In genomic region chr4:122456228-122457106, GRCh38 we compare ENCODE assay signal across 16 cellular contexts. TPM values are rescaled to one million over a fixed set of nuclear protein-coding genes. Genes with fewer than 3 reads are reported as not detected.
DNase-seq lines count a peak whose midpoint lies in the region; ATAC-seq and TF ChIP-seq lines count a peak whose summit lies in the region.
"Had no signal": no experiment of that assay in that cellular context is flagged by ENCODE, and none has a peak within 500 bp of the region (broad histone marks: within the 10 kb centered on the region; RNA-seq: fewer than 3 reads in every experiment).

IL2 (minus strand) TSS chr4:122456725; CDS start chr4:122456440, 285 bp downstream.

- peaks cover 14 to 38% (median 30%) of the 10 kb centered on the region in 4 donors for H3K4me1 Mint-ChIP-seq in CD4-positive, CD25-positive, alpha-beta regulatory T cell
- H3K4me1 Mint-ChIP-seq in CD8-positive, alpha-beta T cell (ENCODE audit: low read depth): peaks cover 53% of the 10 kb centered on the region
- peaks cover 49% of the 10 kb centered on the region for H3K4me1 Mint-ChIP-seq in activated naive CD8-positive, alpha-beta T cell treated with anti-CD3 and anti-CD28 coated beads for 36 hours

- intact Hi-C loops in CD8-positive, alpha-beta T cell (cut with DNase I, micrococcal nuclease): loop anchor here in 1 of 2 experiments (5.0 kb wide), 2 partner anchors 121 to 276 kb away; partner anchors contain the start of gene BBS12

- no peaks in the 10 kb centered on the region for H3K36me3 ChIP-seq in CD4-positive, CD25-positive, alpha-beta regulatory T cell (ENCODE audit: control insufficient read depth, insufficient read depth, low read length)
- no peaks in the 10 kb centered on the region for H3K36me3 ChIP-seq in CD8-positive, alpha-beta T cell (ENCODE audit: insufficient read depth, low read length)
- H3K36me3 ChIP-seq: HAP-1, ovary had no signal

- TF ChIP-seq CTCF in CD8-positive, alpha-beta T cell (IDR thresholded peaks at IDR 0.05): no peak

- no peaks in the 10 kb centered on the region for H3K27me3 ChIP-seq in CD4-positive, CD25-positive, alpha-beta regulatory T cell (ENCODE audit: control insufficient read depth, insufficient read depth, low read length)
- H3K27me3 ChIP-seq in CD8-positive, alpha-beta T cell (ENCODE audit: insufficient read depth, low read length): no peaks in the 10 kb centered on the region
- H3K27me3 ChIP-seq: body of pancreas, ovary had no signal

- CTCF ChIA-PET in CD8-positive, alpha-beta T cell (lab: Charles Lee): interaction anchor here (1.0 kb wide), 1 partner anchor 122 kb away, joined by 5 read pairs; no protein-coding TSS in a partner anchor

- ATAC-seq in CD4-positive, CD25-positive, alpha-beta regulatory T cell (ENCODE audit: low read depth in 2 of 2): peak; percentile 37 to 53
- peak; percentile 45 for ATAC-seq in CD8-positive, alpha-beta T cell
- no peak for ATAC-seq in esophagus mucosa
- no peak for ATAC-seq in GM18861 (IDR thresholded peaks at IDR 0.05; ENCODE audit: unreplicated experiment)
- ATAC-seq: body of pancreas, left colon had no signal

- peaks cover 0 to 4% (median 0%) of the 10 kb centered on the region in 7 donors for H3K9me3 Mint-ChIP-seq in CD4-positive, CD25-positive, alpha-beta regulatory T cell
- H3K9me3 Mint-ChIP-seq in CD8-positive, alpha-beta T cell: no peaks in the 10 kb centered on the region
- no peaks in the 10 kb centered on the region for H3K9me3 Mint-ChIP-seq in activated naive CD8-positive, alpha-beta T cell treated with anti-CD3 and anti-CD28 coated beads for 36 hours

- H3K27ac ChIP-seq in CD4-positive, CD25-positive, alpha-beta regulatory T cell (ENCODE audit: insufficient read depth, low read length, poor library complexity, severe bottlenecking): no peak within 1 kb of the TSS
- no peak within 1 kb of the TSS for H3K27ac ChIP-seq in CD8-positive, alpha-beta T cell (ENCODE audit: low read depth, low read length)
- H3K27ac ChIP-seq: body of pancreas, C4-2B, ovary had no signal

- H3K4me1 ChIP-seq in CD4-positive, CD25-positive, alpha-beta regulatory T cell (ENCODE audit: control insufficient read depth, insufficient read depth, low read length, poor library complexity, severe bottlenecking): peaks cover 18% of the 10 kb centered on the region
- H3K4me1 ChIP-seq in CD8-positive, alpha-beta T cell (ENCODE audit: insufficient read depth, low read length): peaks cover 23% of the 10 kb centered on the region
- H3K4me1 ChIP-seq: body of pancreas had no signal

- peak within 1 kb of the TSS in 1 of 4 donors; percentile 41 for H3K4me3 Mint-ChIP-seq in CD4-positive, CD25-positive, alpha-beta regulatory T cell
- peak within 1 kb of the TSS; percentile 44 for H3K4me3 Mint-ChIP-seq in CD8-positive, alpha-beta T cell
- peak within 1 kb of the TSS; percentile 67 for H3K4me3 Mint-ChIP-seq in activated naive CD8-positive, alpha-beta T cell treated with anti-CD3 and anti-CD28 coated beads for 36 hours

- H3K27me3 Mint-ChIP-seq in CD4-positive, CD25-positive, alpha-beta regulatory T cell: peaks cover 4% of the 10 kb centered on the region
- H3K27me3 Mint-ChIP-seq in CD8-positive, alpha-beta T cell (ENCODE audit: low read depth): no peaks in the 10 kb centered on the region
- peaks cover 3% of the 10 kb centered on the region for H3K27me3 Mint-ChIP-seq in activated naive CD8-positive, alpha-beta T cell treated with anti-CD3 and anti-CD28 coated beads for 36 hours
- H3K27me3 Mint-ChIP-seq: IgD-negative memory B cell had no signal

- H3K4me3 ChIP-seq in CD4-positive, CD25-positive, alpha-beta regulatory T cell (ENCODE audit: low read depth, low read length): peak within 1 kb of the TSS; percentile 17
- H3K4me3 ChIP-seq in CD8-positive, alpha-beta T cell (ENCODE audit: low read depth, low read length): no peak within 1 kb of the TSS
- H3K4me3 ChIP-seq: body of pancreas, HAP-1, ovary, skin epidermis had no signal

- no peaks in the 10 kb centered on the region for H3K36me3 Mint-ChIP-seq in CD4-positive, CD25-positive, alpha-beta regulatory T cell
- H3K36me3 Mint-ChIP-seq in CD8-positive, alpha-beta T cell: no peaks in the 10 kb centered on the region
- peaks cover 18% of the 10 kb centered on the region for H3K36me3 Mint-ChIP-seq in activated naive CD8-positive, alpha-beta T cell treated with anti-CD3 and anti-CD28 coated beads for 36 hours
- H3K36me3 Mint-ChIP-seq: IgD-negative memory B cell had no signal

- H3K27ac Mint-ChIP-seq in CD4-positive, CD25-positive, alpha-beta regulatory T cell: peak within 1 kb of the TSS; percentile 29 to 71 (median 29)
- peak within 1 kb of the TSS; percentile 75 for H3K27ac Mint-ChIP-seq in CD8-positive, alpha-beta T cell
- H3K27ac Mint-ChIP-seq in activated naive CD8-positive, alpha-beta T cell treated with anti-CD3 and anti-CD28 coated beads for 36 hours: peak within 1 kb of the TSS; percentile 78
- H3K27ac Mint-ChIP-seq: IgD-negative memory B cell had no signal

- POLR2A ChIA-PET in CD8-positive, alpha-beta T cell (lab: Charles Lee): interaction anchor here (0.8 to 1.3 kb wide), 2 partner anchors 20 to 23 kb away, joined by 3 to 4 read pairs; no protein-coding TSS in a partner anchor

- no peaks in the 10 kb centered on the region for H3K9me3 ChIP-seq in CD4-positive, CD25-positive, alpha-beta regulatory T cell (ENCODE audit: control insufficient read depth in 2 of 2, low read length in 2 of 2)
- H3K9me3 ChIP-seq in CD8-positive, alpha-beta T cell (ENCODE audit: low read length): no peaks in the 10 kb centered on the region
- H3K9me3 ChIP-seq: body of pancreas, HAP-1, ovary had no signal

- peak in 1 of 3 donors; percentile 5 for DNase-seq in CD4-positive, CD25-positive, alpha-beta regulatory T cell
- DNase-seq in CD8-positive, alpha-beta T cell: no peak
- DNase-seq in NCI-H748 (lab: John Stamatoyannopoulos, UW; ENCODE audit: unreplicated experiment) (peak; percentile 74), retina (no peak)
- DNase-seq in activated naive CD8-positive, alpha-beta T cell treated with anti-CD3 and anti-CD28 coated beads for 36 hours: no peak
- DNase-seq: body of pancreas, left colon, NCI-H1092 treated with DMSO at 0.1 percent for 48 hours, NCI-H226, ovary had no signal

RNA-seq across cellular contexts. Expression of gene IL2, which starts in this region (rescaled TPM):
- total RNA-seq in CD4-positive, CD25-positive, alpha-beta regulatory T cell: 1.0 TPM
- polyA plus RNA-seq in CD4-positive, CD25-positive, alpha-beta regulatory T cell: not detected
- 1 to 10 TPM; 1.0 to 1.1 TPM for total RNA-seq in CD8-positive, alpha-beta T cell
- total RNA-seq in activated naive CD8-positive, alpha-beta T cell treated with anti-CD3 and anti-CD28 coated beads for 36 hours: 10 to 100 TPM; 37.7 to 40.7 TPM
- total RNA-seq in esophagus mucosa: not detected
- total RNA-seq: body of pancreas, left colon had no signal
- polyA plus RNA-seq: IgD-negative memory B cell, ovary had no signal

Comparison
In these comparisons a context has a peak if more than half of its experiments do, and no peak if none do; other contexts are left out.
1. RNA of gene IL2 (total RNA-seq): 37.7 to 40.7 TPM in activated naive CD8-positive, alpha-beta T cell treated with anti-CD3 and anti-CD28 coated beads for 36 hours; 1.0 to 1.1 TPM in CD8-positive, alpha-beta T cell, 1.0 TPM in CD4-positive, CD25-positive, alpha-beta regulatory T cell (single experiment) and not detected in esophagus mucosa (single experiment); every median in the first group is over 10 times any median in the second.
2. ATAC-seq: peak in CD4-positive, CD25-positive, alpha-beta regulatory T cell (2 of 2) and CD8-positive, alpha-beta T cell (single experiment); none in esophagus mucosa (single experiment) and GM18861 (single experiment).
3. Peak in every context shown above with its lines, with median percentiles within 50 percentile points of each other: H3K27ac Mint-ChIP-seq.